In genomic region chr7:131859162-131859821, GRCh38 we compare ENCODE assay signal across 8 cellular contexts.
DNase-seq lines count a peak whose midpoint lies in the region; ATAC-seq, FAIRE-seq and TF ChIP-seq lines count a peak whose summit lies in the region.

No MANE protein-coding gene starts in this region.

- TF ChIP-seq POLR2A in A549 (IDR thresholded peaks at IDR 0.05; ENCODE audit: low read length): no peak

- peak overlapping the region; percentile 49 for H3K4me2 ChIP-seq in A549

- H3K9me3 ChIP-seq in A549: 0 out of 3 replicates have a peak, but pooled peaks cover under 1% of the 10 kb centered on the region

- TF ChIP-seq RAD21 in A549 (conservative IDR thresholded peaks at IDR 0.05 in 1 of 2, IDR thresholded peaks at IDR 0.05 in 1 of 2): peak; percentile 81 to 85

- WGBS in A549 (ENCODE audit: missing lambda C conversion rate): 11% methylated on average over 6 of the region's 6 CpGs

- no peaks in the 10 kb centered on the region for H3K27me3 Mint-ChIP-seq in activated CD4-positive, alpha-beta T cell treated with anti-CD3 and anti-CD28 coated beads, Interleukin-2, amount 10 ng/mL, durations not matched to agents 7 days and 5 days
- peaks cover 4% of the 10 kb centered on the region for H3K27me3 Mint-ChIP-seq in stimulated activated memory B cell treated with anti-CD40 and anti-IgM and Interleukin-4, amounts not matched to agents 10 μg/mL and 1 μg/mL and 100 μg/mL, for 72 hours

- TF ChIP-seq CTCF in A549 (IDR thresholded peaks at IDR 0.05) (peak; percentile 84), GM12872 (IDR thresholded peaks at IDR 0.05; ENCODE audit: insufficient read depth, low read depth, low read length) (peak; percentile 97), epithelial cell of esophagus (IDR thresholded peaks at IDR 0.05; ENCODE audit: insufficient read depth, low read depth, low read length, missing control alignments) (peak; percentile 91)

- peak; percentile 77 to 87 for DNase-seq in A549 (ENCODE audit: low read depth in 1 of 2, low spot score in 1 of 2)
- DNase-seq in NCI-H2196 (lab: John Stamatoyannopoulos, UW; ENCODE audit: unreplicated experiment): peak; percentile 61
- DNase-seq in activated CD4-positive, alpha-beta T cell treated with anti-CD3 and anti-CD28 coated beads, Interleukin-2, amount 10 ng/mL, durations not matched to agents 7 days and 5 days: peak; percentile 50
- DNase-seq in epithelial cell of esophagus (ENCODE audit: low read depth): peak; percentile 65
- DNase-seq in midbrain (lab: John Stamatoyannopoulos, UW): peak; percentile 60

- H3K4me3 Mint-ChIP-seq in activated CD4-positive, alpha-beta T cell treated with anti-CD3 and anti-CD28 coated beads, Interleukin-2, amount 10 ng/mL, durations not matched to agents 7 days and 5 days: no peak overlapping the region
- no peak overlapping the region for H3K4me3 Mint-ChIP-seq in stimulated activated memory B cell treated with anti-CD40 and anti-IgM and Interleukin-4, amounts not matched to agents 10 μg/mL and 1 μg/mL and 100 μg/mL, for 72 hours

- POLR2A ChIA-PET in A549 (lab: Yijun Ruan, JAX): interaction anchor here (0.5 kb wide), 1 partner anchor 720 kb away, joined by 5 read pairs; no protein-coding TSS in a partner anchor
- POLR2A ChIA-PET in activated CD4-positive, alpha-beta T cell treated with anti-CD3 and anti-CD28 coated beads, Interleukin-2, amount 10 ng/mL, durations not matched to agents 7 days and 5 days (lab: Charles Lee): no interaction called here

- H3K9me3 Mint-ChIP-seq in activated CD4-positive, alpha-beta T cell treated with anti-CD3 and anti-CD28 coated beads, Interleukin-2, amount 10 ng/mL, durations not matched to agents 7 days and 5 days: peaks cover 3% of the 10 kb centered on the region
- H3K9me3 Mint-ChIP-seq in stimulated activated memory B cell treated with anti-CD40 and anti-IgM and Interleukin-4, amounts not matched to agents 10 μg/mL and 1 μg/mL and 100 μg/mL, for 72 hours: peaks cover 12% of the 10 kb centered on the region

- CTCF ChIA-PET in A549 (lab: Yijun Ruan, JAX): interaction anchor here (0.6 to 5.6 kb wide), 94 partner anchors 9 to 1483 kb away, joined by 3 to 54 read pairs (median 4); no protein-coding TSS in a partner anchor
- CTCF ChIA-PET in activated CD4-positive, alpha-beta T cell treated with anti-CD3 and anti-CD28 coated beads, Interleukin-2, amount 10 ng/mL, durations not matched to agents 7 days and 5 days (lab: Charles Lee): interaction anchor here (0.6 to 1.2 kb wide), 3 partner anchors 11 to 192 kb away, joined by 3 to 5 read pairs (median 3); no protein-coding TSS in a partner anchor

- no peak overlapping the region for H3K27ac ChIP-seq in A549

- no peaks in the 10 kb centered on the region for H3K36me3 Mint-ChIP-seq in activated CD4-positive, alpha-beta T cell treated with anti-CD3 and anti-CD28 coated beads, Interleukin-2, amount 10 ng/mL, durations not matched to agents 7 days and 5 days (ENCODE audit: low read depth)
- no peaks in the 10 kb centered on the region for H3K36me3 Mint-ChIP-seq in stimulated activated memory B cell treated with anti-CD40 and anti-IgM and Interleukin-4, amounts not matched to agents 10 μg/mL and 1 μg/mL and 100 μg/mL, for 72 hours

- no peaks in the 10 kb centered on the region for H3K4me1 Mint-ChIP-seq in activated CD4-positive, alpha-beta T cell treated with anti-CD3 and anti-CD28 coated beads, Interleukin-2, amount 10 ng/mL, durations not matched to agents 7 days and 5 days
- no peaks in the 10 kb centered on the region for H3K4me1 Mint-ChIP-seq in stimulated activated memory B cell treated with anti-CD40 and anti-IgM and Interleukin-4, amounts not matched to agents 10 μg/mL and 1 μg/mL and 100 μg/mL, for 72 hours

- no peak for FAIRE-seq in A549 (lab: Jason Lieb, UNC)

- H3K4me3 ChIP-seq in A549 (no peak overlapping the region), epithelial cell of esophagus (ENCODE audit: low read length) (no peak overlapping the region)

- peak; percentile 86 to 97 for ATAC-seq in A549
- peak; percentile 93 for ATAC-seq in HG02798 (IDR thresholded peaks at IDR 0.05; ENCODE audit: poor library complexity, unreplicated experiment)
- ATAC-seq in stimulated activated memory B cell treated with anti-CD40 and anti-IgM and Interleukin-4, amounts not matched to agents 10 μg/mL and 1 μg/mL and 100 μg/mL, for 72 hours: peak; percentile 69

- no peak for TF ChIP-seq EP300 in A549 (IDR thresholded peaks at IDR 0.05)

- no peak overlapping the region for H3K27ac Mint-ChIP-seq in activated CD4-positive, alpha-beta T cell treated with anti-CD3 and anti-CD28 coated beads, Interleukin-2, amount 10 ng/mL, durations not matched to agents 7 days and 5 days
- no peak overlapping the region for H3K27ac Mint-ChIP-seq in stimulated activated memory B cell treated with anti-CD40 and anti-IgM and Interleukin-4, amounts not matched to agents 10 μg/mL and 1 μg/mL and 100 μg/mL, for 72 hours

- peaks cover 21% of the 10 kb centered on the region for H3K4me1 ChIP-seq in A549

TF ChIP-seq in A549, 52 proteins besides CTCF, POLR2A, EP300 and RAD21:
- TF ChIP-seq SMC3 (IDR thresholded peaks at IDR 0.05): peak; percentile 82
- peak; percentile 53 to 85; a peak in 3 of 4 replicates for TF ChIP-seq CEBPB (IDR thresholded peaks at IDR 0.05)
- no peak for TF ChIP-seq FOSL2 (IDR thresholded peaks at IDR 0.05)
- TF ChIP-seq FOSL2 (CRISPR knock-in tag; IDR thresholded peaks at IDR 0.05): 0 out of 2 replicates have a peak, but pooled peaks have one; percentile 16
- no peak for TF ChIP-seq FOSB (CRISPR knock-in tag; IDR thresholded peaks at IDR 0.05)
